31 cellular contexts compared by ENCODE assay signal in the genomic region with DNA sequence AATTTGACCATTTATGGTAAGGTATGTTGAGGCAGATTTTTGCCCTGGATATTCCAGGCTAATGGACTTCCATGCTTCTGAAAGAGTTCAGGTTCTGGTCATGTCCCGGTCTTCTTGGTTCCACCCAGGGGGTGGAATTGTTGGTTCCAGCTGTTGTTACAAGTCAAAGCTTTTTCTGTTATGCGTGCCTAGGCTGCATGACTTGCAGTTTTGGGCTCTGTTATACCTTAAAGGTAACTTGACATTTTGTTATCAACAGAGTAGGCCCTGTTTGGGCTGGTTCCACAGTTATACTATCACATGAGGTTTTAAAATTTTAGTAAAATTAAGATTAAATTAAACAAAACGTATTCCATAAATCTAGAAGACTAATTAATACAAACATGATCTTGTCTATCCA.
"Had no signal": no experiment of that assay in that cellular context is flagged by ENCODE, and none has a peak within 500 bp of the region (broad histone marks: within the 10 kb centered on the region; RNA-seq: fewer than 3 reads in every experiment).

No MANE protein-coding gene starts in this region.

- DNase-seq: activated CD4-positive, alpha-beta memory T cell treated with anti-CD3 and anti-CD28 coated beads for 36 hours; activated CD4-positive, alpha-beta T cell treated with anti-CD3 and anti-CD28 coated beads for 36 hours; activated CD4-positive, alpha-beta T cell treated with anti-CD3 and anti-CD28 coated beads, Interleukin-2, amount 50 U/mL, for 1 hour; activated CD8-positive, alpha-beta memory T cell treated with anti-CD3 and anti-CD28 coated beads, Interleukin-2, amount 50 U/mL, for 4 hours; activated gamma-delta T cell treated with Interleukin-2 at 50 U/mL for 16 hours; activated naive CD4-positive, alpha-beta T cell treated with anti-CD3 and anti-CD28 coated beads for 36 hours; activated naive CD8-positive, alpha-beta T cell treated with anti-CD3 and anti-CD28 coated beads, Interleukin-2, amount 50 U/mL, for 24 hours; activated T-cell treated with anti-CD3 and anti-CD28 coated beads for 4 hours; activated T-cell treated with anti-CD3 and anti-CD28 coated beads, Interleukin-2, amount 50 U/mL, for 4 hours; anterior cingulate cortex; brain microvascular endothelial cell; central memory CD4-positive, alpha-beta T cell; NCI-H1092 treated with DMSO at 0.1 percent for 48 hours; NCI-H1417 treated with DMSO at 0.1 percent for 48 hours; NCI-H187 treated with DMSO at 0.1 percent for 48 hours; NCI-H2081; NCI-H345; NCI-H524 treated with DMSO at 0.1 percent for 48 hours; NCI-H748 treated with DMSO at 0.1 percent for 48 hours; NK-92 treated with Interleukin-12 subunit alpha and Interleukin-12 subunit beta, amount 100 ng/mL, for 24 hours; PC-3; Peyer's patch; RPMI8226; SHP77 treated with DMSO at 0.1 percent for 48 hours; SK-N-SH had no signal

- H3K27me3 ChIP-seq: brain microvascular endothelial cell, Peyer's patch, SJSA1 had no signal

- H3K9me3 ChIP-seq: Peyer's patch, SJSA1, SK-N-SH had no signal

- H3K36me3 ChIP-seq: brain microvascular endothelial cell, Peyer's patch, SJSA1 had no signal

- H3K36me3 Mint-ChIP-seq: activated CD4-positive, alpha-beta memory T cell treated with anti-CD3 and anti-CD28 coated beads for 36 hours; activated naive CD8-positive, alpha-beta T cell had no signal

- H3K4me3 Mint-ChIP-seq: activated CD4-positive, alpha-beta memory T cell treated with anti-CD3 and anti-CD28 coated beads for 36 hours; activated CD4-positive, alpha-beta T cell treated with anti-CD3 and anti-CD28 coated beads for 36 hours; activated naive CD4-positive, alpha-beta T cell treated with anti-CD3 and anti-CD28 coated beads for 36 hours; activated naive CD8-positive, alpha-beta T cell; activated naive CD8-positive, alpha-beta T cell treated with anti-CD3 and anti-CD28 coated beads, Interleukin-2, amount 50 U/mL, for 24 hours; activated T-cell treated with anti-CD3 and anti-CD28 coated beads, Interleukin-2, amount 50 U/mL, for 4 hours; activated T-helper 1 cell treated with anti-CD3 and anti-CD28 coated beads, Interleukin-12 subunit alpha, Interleukin-12 subunit beta, Interleukin-2, Interleukin-4 antibody, amounts not matched to agents 30 ng/mL and 10 ng/mL and 1 ng/mL, durations not matched to agents 14 hours and 24 hours and 36 hours; T-helper 1 cell treated with Interleukin-12 subunit alpha and Interleukin-12 subunit beta and Interleukin-4 antibody, amounts not matched to agents 30 μg/mL and 1 μg/mL, for 36 hours; T-helper 2 cell treated with Interferon-gamma antibody and Interleukin-4, amounts not matched to agents 5 μg/mL and 100 μg/mL, for 36 hours had no signal

- H3K4me2 ChIP-seq: SK-N-SH had no signal

- H3K9me3 Mint-ChIP-seq: activated CD4-positive, alpha-beta memory T cell treated with anti-CD3 and anti-CD28 coated beads for 36 hours; activated naive CD4-positive, alpha-beta T cell treated with anti-CD3 and anti-CD28 coated beads for 36 hours; activated naive CD8-positive, alpha-beta T cell treated with anti-CD3 and anti-CD28 coated beads, Interleukin-2, amount 50 U/mL, for 24 hours; activated T-cell treated with anti-CD3 and anti-CD28 coated beads, Interleukin-2, amount 50 U/mL, for 4 hours; activated T-helper 1 cell treated with anti-CD3 and anti-CD28 coated beads, Interleukin-12 subunit alpha, Interleukin-12 subunit beta, Interleukin-2, Interleukin-4 antibody, amounts not matched to agents 30 ng/mL and 10 ng/mL and 1 ng/mL, durations not matched to agents 14 hours and 24 hours and 36 hours; T-helper 1 cell treated with Interleukin-12 subunit alpha and Interleukin-12 subunit beta and Interleukin-4 antibody, amounts not matched to agents 30 μg/mL and 1 μg/mL, for 36 hours; T-helper 2 cell treated with Interferon-gamma antibody and Interleukin-4, amounts not matched to agents 5 μg/mL and 100 μg/mL, for 36 hours had no signal

- H3K9ac ChIP-seq: SK-N-SH had no signal

- H3K27ac Mint-ChIP-seq: activated CD4-positive, alpha-beta memory T cell treated with anti-CD3 and anti-CD28 coated beads for 36 hours; activated CD4-positive, alpha-beta T cell treated with anti-CD3 and anti-CD28 coated beads for 36 hours; activated naive CD4-positive, alpha-beta T cell treated with anti-CD3 and anti-CD28 coated beads for 36 hours; activated naive CD8-positive, alpha-beta T cell; activated naive CD8-positive, alpha-beta T cell treated with anti-CD3 and anti-CD28 coated beads, Interleukin-2, amount 50 U/mL, for 24 hours; activated T-helper 1 cell treated with anti-CD3 and anti-CD28 coated beads, Interleukin-12 subunit alpha, Interleukin-12 subunit beta, Interleukin-2, Interleukin-4 antibody, amounts not matched to agents 30 ng/mL and 10 ng/mL and 1 ng/mL, durations not matched to agents 14 hours and 24 hours and 36 hours; T-helper 1 cell treated with Interleukin-12 subunit alpha and Interleukin-12 subunit beta and Interleukin-4 antibody, amounts not matched to agents 30 μg/mL and 1 μg/mL, for 36 hours; T-helper 2 cell treated with Interferon-gamma antibody and Interleukin-4, amounts not matched to agents 5 μg/mL and 100 μg/mL, for 36 hours had no signal

- H3K4me1 ChIP-seq: Peyer's patch, SJSA1 had no signal

- H3K4me3 ChIP-seq: Peyer's patch, SJSA1 had no signal

- H3K9me2 ChIP-seq: SK-N-SH had no signal

- H3K27me3 Mint-ChIP-seq: activated CD4-positive, alpha-beta memory T cell treated with anti-CD3 and anti-CD28 coated beads for 36 hours; activated CD4-positive, alpha-beta T cell treated with anti-CD3 and anti-CD28 coated beads for 36 hours; activated naive CD8-positive, alpha-beta T cell; activated naive CD8-positive, alpha-beta T cell treated with anti-CD3 and anti-CD28 coated beads, Interleukin-2, amount 50 U/mL, for 24 hours had no signal

- H3K4me1 Mint-ChIP-seq: activated CD4-positive, alpha-beta T cell treated with anti-CD3 and anti-CD28 coated beads for 36 hours; activated naive CD8-positive, alpha-beta T cell treated with anti-CD3 and anti-CD28 coated beads, Interleukin-2, amount 50 U/mL, for 24 hours had no signal

- H3K27ac ChIP-seq: brain microvascular endothelial cell, Peyer's patch, SJSA1 had no signal

- ATAC-seq: activated CD4-positive, alpha-beta T cell treated with anti-CD3 and anti-CD28 coated beads for 36 hours; activated CD4-positive, CD25-positive, alpha-beta regulatory T cell treated with anti-CD3 and anti-CD28 coated beads, Interleukin-2, amount 50 U/mL, for 24 hours; activated naive CD8-positive, alpha-beta T cell treated with anti-CD3 and anti-CD28 coated beads, Interleukin-2, amount 50 U/mL, for 24 hours; activated T-cell treated with anti-CD3 and anti-CD28 coated beads, Interleukin-2, amount 50 U/mL, for 4 hours; PC-3 had no signal
